In genomic region chr4:128107766-128108165, GRCh38 we compare ENCODE assay signal across 25 cellular contexts. TPM values are rescaled to one million over a fixed set of nuclear protein-coding genes. Genes with fewer than 3 reads are reported as not detected.
DNase-seq lines count a peak whose midpoint lies in the region; ATAC-seq and TF ChIP-seq lines count a peak whose summit lies in the region.
"Had no signal": no experiment of that assay in that cellular context is flagged by ENCODE, and none has a peak within 500 bp of the region (broad histone marks: within the 10 kb centered on the region; RNA-seq: fewer than 3 reads in every experiment).

No MANE protein-coding gene starts in this region.

- H4K5ac ChIP-seq in H9 (ENCODE audit: insufficient read length, low read depth, low read length): no peak overlapping the region

- H3K4me3 ChIP-seq in AG09309 (ENCODE audit: control insufficient read depth, low read depth, low read length) (no peak overlapping the region), cardiac fibroblast (replicated peaks in 1 of 2; ENCODE audit: low read depth in 2 of 2, low read length in 2 of 2) (no peak overlapping the region), mesenchymal stem cell (ENCODE audit: insufficient read depth in 1 of 2, low read depth in 1 of 2, low read length in 2 of 2) (no peak overlapping the region)
- H3K4me3 ChIP-seq: ascending aorta, HAP-1, SK-N-MC, testis had no signal

- no peaks in the 10 kb centered on the region for H3K27me3 ChIP-seq in mesenchymal stem cell (ENCODE audit: control insufficient read depth in 1 of 2, insufficient read depth in 1 of 2, low read length in 2 of 2)
- H3K27me3 ChIP-seq in H9 (ENCODE audit: insufficient read depth, low read length): no peaks in the 10 kb centered on the region
- H3K27me3 ChIP-seq: ascending aorta, testis had no signal

- no peak overlapping the region for H3K4ac ChIP-seq in mesenchymal stem cell (ENCODE audit: low read depth in 1 of 2, low read length in 2 of 2)
- no peak overlapping the region for H3K4ac ChIP-seq in H9 (ENCODE audit: low read depth, low read length)

- TF ChIP-seq CTCF in AG09309 (IDR thresholded peaks at IDR 0.05; ENCODE audit: control insufficient read depth, insufficient read depth, low read depth, low read length, missing control alignments) (no peak), cardiac fibroblast (IDR thresholded peaks at IDR 0.05; ENCODE audit: low read depth, low read length) (no peak), H9 (conservative IDR thresholded peaks at IDR 0.05) (no peak)

- H2BK15ac ChIP-seq in mesenchymal stem cell (ENCODE audit: low read depth, poor library complexity, severe bottlenecking): no peak overlapping the region
- H2BK15ac ChIP-seq in H9 (ENCODE audit: low read depth, low read length): no peak overlapping the region

- no peak overlapping the region for H4K91ac ChIP-seq in mesenchymal stem cell (ENCODE audit: low read length)
- no peak overlapping the region for H4K91ac ChIP-seq in H9 (ENCODE audit: insufficient read length, low read depth, low read length)

- H3K14ac ChIP-seq in mesenchymal stem cell (ENCODE audit: low read length in 2 of 2) (no peak overlapping the region), H9 (ENCODE audit: insufficient read depth, low read length) (no peak overlapping the region)

- no peaks in the 10 kb centered on the region for H3K79me2 ChIP-seq in H9 (ENCODE audit: insufficient read depth, low read length)

- peaks cover 19 to 48% (median 47%) of the 10 kb centered on the region in 3 experiments; a peak in 6 of 7 replicates for H3K36me3 Mint-ChIP-seq in H9 (ENCODE audit: insufficient read depth in 1 of 3, low read depth in 3 of 3)

- H3K4me3 Mint-ChIP-seq in H9: no peak overlapping the region
- H3K4me3 Mint-ChIP-seq: activated CD8-positive, alpha-beta T cell treated with anti-CD3 and anti-CD28 coated beads, Interleukin-2, amount 10 ng/mL, durations not matched to agents 7 days and 5 days; activated naive CD4-positive, alpha-beta T cell treated with anti-CD3 and anti-CD28 coated beads, Interleukin-2, amount 50 U/mL, for 24 hours; activated T-cell treated with anti-CD3 and anti-CD28 coated beads, Interleukin-2, amount 50 U/mL, for 72 hours; B cell; memory B cell; naive thymus-derived CD4-positive, alpha-beta T cell; stimulated activated effector memory CD8-positive, alpha-beta T cell treated with anti-CD3 and anti-CD28 coated beads, Interleukin-12 subunit alpha, Interleukin-12 subunit beta, amount 100 ng/mL, for 72 hours had no signal

- H3K23ac ChIP-seq in mesenchymal stem cell (ENCODE audit: low read length in 2 of 2) (no peak overlapping the region), H9 (ENCODE audit: insufficient read length, low read depth, low read length) (no peak overlapping the region)

- H3K4me2 ChIP-seq in mesenchymal stem cell (ENCODE audit: low read length, poor library complexity, severe bottlenecking): no peak overlapping the region
- no peak overlapping the region for H3K4me2 ChIP-seq in H9 (ENCODE audit: insufficient read depth, insufficient read length, low read length)

- H3K27me3 Mint-ChIP-seq in H9 (ENCODE audit: low read depth): no peaks in the 10 kb centered on the region
- H3K27me3 Mint-ChIP-seq: activated naive CD4-positive, alpha-beta T cell treated with anti-CD3 and anti-CD28 coated beads, Interleukin-2, amount 50 U/mL, for 24 hours; B cell; memory B cell; naive thymus-derived CD4-positive, alpha-beta T cell had no signal

- H3K23me2 ChIP-seq in H9 (ENCODE audit: insufficient read length, low read depth, low read length, poor library complexity, severe bottlenecking): no peaks in the 10 kb centered on the region

- H3K9me3 ChIP-seq in mesenchymal stem cell (ENCODE audit: control insufficient read depth, low read length) (no peaks in the 10 kb centered on the region), H9 (ENCODE audit: control insufficient read depth, low read depth, low read length) (no peaks in the 10 kb centered on the region)
- H3K9me3 ChIP-seq: ascending aorta, HAP-1, testis had no signal

- no peaks in the 10 kb centered on the region for H3K9me3 Mint-ChIP-seq in H9
- H3K9me3 Mint-ChIP-seq: activated naive CD4-positive, alpha-beta T cell treated with anti-CD3 and anti-CD28 coated beads, Interleukin-2, amount 50 U/mL, for 24 hours; activated T-cell treated with anti-CD3 and anti-CD28 coated beads, Interleukin-2, amount 50 U/mL, for 72 hours; memory B cell; naive thymus-derived CD4-positive, alpha-beta T cell; stimulated activated effector memory CD8-positive, alpha-beta T cell treated with anti-CD3 and anti-CD28 coated beads, Interleukin-12 subunit alpha, Interleukin-12 subunit beta, amount 100 ng/mL, for 72 hours had no signal

- H4K8ac ChIP-seq in mesenchymal stem cell (ENCODE audit: low read length): no peak overlapping the region
- H4K8ac ChIP-seq in H9 (replicated peaks; ENCODE audit: insufficient read length, low read depth, low read length): no peak overlapping the region

- no peak overlapping the region for H3K56ac ChIP-seq in H9 (ENCODE audit: insufficient read length, low read depth, low read length)

- 92% methylated on average over 3 of the region's 3 CpGs for WGBS in mesenchymal stem cell
- WGBS in H9 (ENCODE audit: extremely low coverage, insufficient read length, low lambda C conversion rate): no CpG with 5 or more reads among the region's 3 CpGs

- H3K27ac ChIP-seq in mesenchymal stem cell (ENCODE audit: low read length, poor library complexity, severe bottlenecking) (no peak overlapping the region), H9 (ENCODE audit: insufficient read length, low read depth, low read length) (no peak overlapping the region)
- H3K27ac ChIP-seq: ascending aorta, SK-N-MC, testis had no signal

- H2BK20ac ChIP-seq in H9 (ENCODE audit: low read depth, low read length, poor library complexity, severe bottlenecking): no peak overlapping the region

- H4K20me1 ChIP-seq in H9 (ENCODE audit: control insufficient read depth, insufficient read depth, insufficient read length): no peaks in the 10 kb centered on the region

- no peak overlapping the region for H2BK120ac ChIP-seq in mesenchymal stem cell (ENCODE audit: low read depth, low read length)
- H2BK120ac ChIP-seq in H9 (ENCODE audit: low read depth, low read length, poor library complexity, severe bottlenecking): no peak overlapping the region

- H3K4me1 ChIP-seq in mesenchymal stem cell (ENCODE audit: control insufficient read depth, insufficient read depth, low read depth, low read length) (no peaks in the 10 kb centered on the region), H9 (ENCODE audit: insufficient read depth, low read length) (no peaks in the 10 kb centered on the region)
- H3K4me1 ChIP-seq: ascending aorta, HAP-1, testis had no signal

- H3K18ac ChIP-seq in mesenchymal stem cell (ENCODE audit: low read depth in 1 of 2, low read length in 2 of 2) (no peak overlapping the region), H9 (ENCODE audit: insufficient read length, low read depth, low read length) (no peak overlapping the region)

- H2BK5ac ChIP-seq in mesenchymal stem cell (ENCODE audit: low read depth, low read length, poor library complexity, severe bottlenecking): no peak overlapping the region
- no peak overlapping the region for H2BK5ac ChIP-seq in H9 (ENCODE audit: insufficient read length, low read length)

- H3K4me1 Mint-ChIP-seq in H9: no peaks in the 10 kb centered on the region
- H3K4me1 Mint-ChIP-seq: activated naive CD4-positive, alpha-beta T cell treated with anti-CD3 and anti-CD28 coated beads, Interleukin-2, amount 50 U/mL, for 24 hours; B cell; memory B cell; naive thymus-derived CD4-positive, alpha-beta T cell; stimulated activated effector memory CD8-positive, alpha-beta T cell treated with anti-CD3 and anti-CD28 coated beads, Interleukin-12 subunit alpha, Interleukin-12 subunit beta, amount 100 ng/mL, for 72 hours had no signal

- no peak for ATAC-seq in HG02973 (IDR thresholded peaks at IDR 0.05; ENCODE audit: unreplicated experiment)
- ATAC-seq: activated CD8-positive, alpha-beta T cell treated with anti-CD3 and anti-CD28 coated beads, Interleukin-2, amount 10 ng/mL, durations not matched to agents 7 days and 5 days; activated T-cell treated with anti-CD3 and anti-CD28 coated beads, Interleukin-2, amount 50 U/mL, for 72 hours; naive thymus-derived CD4-positive, alpha-beta T cell; stimulated activated effector memory CD8-positive, alpha-beta T cell treated with anti-CD3 and anti-CD28 coated beads, Interleukin-12 subunit alpha, Interleukin-12 subunit beta, amount 100 ng/mL, for 72 hours had no signal

- H3K27ac Mint-ChIP-seq in H9: no peak overlapping the region
- H3K27ac Mint-ChIP-seq: activated CD8-positive, alpha-beta T cell treated with anti-CD3 and anti-CD28 coated beads, Interleukin-2, amount 10 ng/mL, durations not matched to agents 7 days and 5 days; activated naive CD4-positive, alpha-beta T cell treated with anti-CD3 and anti-CD28 coated beads, Interleukin-2, amount 50 U/mL, for 24 hours; activated T-cell treated with anti-CD3 and anti-CD28 coated beads, Interleukin-2, amount 50 U/mL, for 72 hours; B cell; memory B cell; naive thymus-derived CD4-positive, alpha-beta T cell; stimulated activated effector memory CD8-positive, alpha-beta T cell treated with anti-CD3 and anti-CD28 coated beads, Interleukin-12 subunit alpha, Interleukin-12 subunit beta, amount 100 ng/mL, for 72 hours had no signal

- H3K36me3 ChIP-seq in mesenchymal stem cell (ENCODE audit: control insufficient read depth in 1 of 2, insufficient read depth in 2 of 2, low read depth in 1 of 2, low read length in 2 of 2): peaks cover 5 to 25% of the 10 kb centered on the region in 2 experiments

- H3T11ph ChIP-seq in H9 (ENCODE audit: low read length): no peak overlapping the region

- H2AFZ ChIP-seq in mesenchymal stem cell (ENCODE audit: low read depth, low read length) (no peak overlapping the region), H9 (ENCODE audit: low read length) (no peak overlapping the region)

- DNase-seq in AG09309 (ENCODE audit: low read depth) (peak; percentile 5), OCI-M1 (lab: John Stamatoyannopoulos, UW) (peak; percentile 83), cardiac fibroblast (ENCODE audit: low read depth in 2 of 2) (peak; percentile 7 to 34), mesenchymal stem cell (peak; percentile 29), kidney glomerular epithelial cell (lab: John Stamatoyannopoulos, UW) (no peak), SW480 (ENCODE audit: low spot score) (no peak), H9 (no peak)
- DNase-seq: activated CD4-positive, CD25-positive, alpha-beta regulatory T cell treated with anti-CD3 and anti-CD28 coated beads, Interleukin-2, amount 50 U/mL, for 72 hours; activated CD8-positive, alpha-beta T cell treated with anti-CD3 and anti-CD28 coated beads, Interleukin-2, amount 10 ng/mL, durations not matched to agents 7 days and 5 days; activated T-cell treated with anti-CD3 and anti-CD28 coated beads, Interleukin-2, amount 50 U/mL, for 72 hours; cortex of kidney; naive thymus-derived CD4-positive, alpha-beta T cell; NCI-H1105; NCI-H2081 treated with DMSO at 0.1 percent for 48 hours; NCI-H446 treated with DMSO at 0.1 percent for 48 hours; T1000; testis had no signal

- no peak overlapping the region for H3K9ac ChIP-seq in mesenchymal stem cell (ENCODE audit: low read length)
- H3K9ac ChIP-seq in H9 (ENCODE audit: extremely low read depth, insufficient read length, low read length): no peak overlapping the region

- H2AK5ac ChIP-seq in mesenchymal stem cell (ENCODE audit: low read length, severe bottlenecking) (no peak overlapping the region), H9 (ENCODE audit: insufficient read length, low read length) (no peak overlapping the region)

- no peaks in the 10 kb centered on the region for H3K79me1 ChIP-seq in mesenchymal stem cell (replicated peaks; ENCODE audit: low read length, poor library complexity, severe bottlenecking)
- no peaks in the 10 kb centered on the region for H3K79me1 ChIP-seq in H9 (ENCODE audit: insufficient read depth, low read depth, low read length, poor library complexity, severe bottlenecking)

- H2BK12ac ChIP-seq in mesenchymal stem cell (ENCODE audit: low read length in 2 of 2) (no peak overlapping the region), H9 (ENCODE audit: insufficient read length, low read depth, low read length) (no peak overlapping the region)

RNA-seq across cellular contexts. Expression of gene LARP1B, which starts 46.7 kb away (rescaled TPM):
- polyA plus RNA-seq in mesenchymal stem cell (2013, experiment 1 of 2): 12.8 TPM
- polyA plus RNA-seq in mesenchymal stem cell (2013, experiment 2 of 2): 13.0 TPM
- 42.9 and 44.0 TPM in 2 replicates for total RNA-seq in H9 (2021)

Comparison
In these comparisons a context has a peak if more than half of its experiments do, and no peak if none do; other contexts are left out.
1. DNase-seq: peak in AG09309 (single experiment), OCI-M1 (single experiment), cardiac fibroblast (2 of 2) and mesenchymal stem cell (single experiment); none in kidney glomerular epithelial cell (single experiment), SW480 (single experiment) and H9 (single experiment).